Comparison of ENCODE assay signal across 13 cellular contexts in the genomic region with DNA sequence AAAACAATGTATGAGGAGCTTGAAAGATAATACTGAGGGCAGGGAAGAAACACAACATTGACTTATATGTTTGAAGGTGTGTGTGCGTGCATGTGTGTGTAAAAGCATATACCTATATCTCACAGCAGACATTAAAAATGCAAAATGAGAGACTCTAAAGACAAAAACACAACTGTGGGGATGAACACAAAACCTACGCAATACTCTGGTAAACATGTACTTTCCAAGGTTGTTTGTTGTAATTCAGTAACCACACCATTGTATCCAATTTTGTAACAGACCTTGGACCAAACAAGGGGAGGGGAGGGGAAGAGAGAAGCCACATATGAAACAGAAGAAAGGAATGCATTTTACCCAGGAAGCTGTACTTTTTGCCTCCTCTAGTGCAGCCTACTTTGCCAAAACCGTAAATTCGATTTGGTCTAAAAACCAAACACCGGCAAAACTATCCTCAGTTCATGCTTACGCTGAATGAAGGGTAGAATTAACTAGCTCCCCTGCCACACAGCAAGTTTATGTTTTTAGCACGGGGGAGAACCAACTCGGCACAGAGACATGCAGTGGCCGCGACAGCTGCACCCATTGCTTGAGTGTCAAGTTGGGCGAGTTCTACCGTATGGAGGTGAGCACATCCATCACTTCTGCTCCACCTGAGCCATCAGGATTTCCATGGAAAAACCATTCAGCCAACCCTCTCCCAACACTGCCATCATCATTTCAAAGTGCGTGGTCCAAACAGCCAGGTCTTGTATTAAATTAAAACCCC. TPM values are rescaled to one million over a fixed set of nuclear protein-coding genes. Genes with fewer than 3 reads are reported as not detected.
DNase-seq lines count a peak whose midpoint lies in the region; ATAC-seq and TF ChIP-seq lines count a peak whose summit lies in the region.
"Had no signal": no experiment of that assay in that cellular context is flagged by ENCODE, and none has a peak within 500 bp of the region (broad histone marks: within the 10 kb centered on the region; RNA-seq: fewer than 3 reads in every experiment).

No MANE protein-coding gene starts in this region.

- no peaks in the 10 kb centered on the region for H3K27me3 ChIP-seq in PC-3 (ENCODE audit: low read length)
- no peaks in the 10 kb centered on the region for H3K27me3 ChIP-seq in esophagus muscularis mucosa
- H3K27me3 ChIP-seq: adrenal gland; BLaER1 treated with 17β-estradiol and CSF1 and Interleukin-3, amounts not matched to agents 10 nM and 100 nM had no signal

- CTCF ChIA-PET in PC-3 (lab: Charles Lee) = no interaction called here
- CTCF ChIA-PET in activated CD4-positive, alpha-beta memory T cell treated with anti-CD3 and anti-CD28 coated beads, Interleukin-2, amount 10 ng/mL, durations not matched to agents 7 days and 5 days (lab: Charles Lee) = no interaction called here

- no peak overlapping the region for H3K4me3 Mint-ChIP-seq in nephron progenitor cell
- no peak overlapping the region for H3K4me3 Mint-ChIP-seq in activated CD4-positive, alpha-beta memory T cell treated with anti-CD3 and anti-CD28 coated beads, Interleukin-2, amount 10 ng/mL, durations not matched to agents 7 days and 5 days
- H3K4me3 Mint-ChIP-seq: endodermal cell had no signal

- no peak overlapping the region for H3K4me3 ChIP-seq in PC-3 (ENCODE audit: low read length)
- H3K4me3 ChIP-seq in esophagus muscularis mucosa = no peak overlapping the region
- H3K4me3 ChIP-seq: BLaER1 treated with 17β-estradiol and CSF1 and Interleukin-3, amounts not matched to agents 10 nM and 100 nM had no signal

- H3K9me3 ChIP-seq in PC-3 (ENCODE audit: low read length) (no peaks in the 10 kb centered on the region), esophagus muscularis mucosa (no peaks in the 10 kb centered on the region)
- H3K9me3 ChIP-seq: adrenal gland; BLaER1 treated with 17β-estradiol and CSF1 and Interleukin-3, amounts not matched to agents 10 nM and 100 nM had no signal

- H4K20me1 ChIP-seq in PC-3 (ENCODE audit: low read length) = no peaks in the 10 kb centered on the region

- peaks cover 17% of the 10 kb centered on the region for H3K4me1 ChIP-seq in PC-3 (ENCODE audit: insufficient read depth, low read length)
- H3K4me1 ChIP-seq in esophagus muscularis mucosa = peaks cover 28 to 77% (median 67%) of the 10 kb centered on the region in 4 donors

- 94% methylated on average over 10 of the region's 13 CpGs for WGBS in esophagus muscularis mucosa

- peaks cover 4% of the 10 kb centered on the region for H3K36me3 Mint-ChIP-seq in nephron progenitor cell (ENCODE audit: low read depth)
- H3K36me3 Mint-ChIP-seq in activated CD4-positive, alpha-beta memory T cell treated with anti-CD3 and anti-CD28 coated beads, Interleukin-2, amount 10 ng/mL, durations not matched to agents 7 days and 5 days (ENCODE audit: low read depth) = no peaks in the 10 kb centered on the region

- H3K9ac ChIP-seq in PC-3 (ENCODE audit: low read length) = no peak overlapping the region
- H3K9ac ChIP-seq: BLaER1 treated with 17β-estradiol and CSF1 and Interleukin-3, amounts not matched to agents 10 nM and 100 nM had no signal

- H3K27ac ChIP-seq in PC-3 (ENCODE audit: low read length) = no peak overlapping the region
- H3K27ac ChIP-seq in esophagus muscularis mucosa (replicated peaks in 1 of 4) = peak overlapping the region; percentile 68 to 76 (median 69)
- H3K27ac ChIP-seq: BLaER1 treated with 17β-estradiol and CSF1 and Interleukin-3, amounts not matched to agents 10 nM and 100 nM; HL-60 had no signal

- no peak for TF ChIP-seq POLR2A in esophagus muscularis mucosa (IDR thresholded peaks at IDR 0.05; ENCODE audit: low read depth)

- H3K79me2 ChIP-seq in PC-3 (ENCODE audit: low read length) = no peaks in the 10 kb centered on the region

- DNase-seq in AG09319 (ENCODE audit: extremely low read depth, low read depth) (peak; percentile 28), PC-3 (peak; percentile 26), esophagus muscularis mucosa (ENCODE audit: extremely low spot score) (no peak), nephron progenitor cell (no peak)
- no peak for DNase-seq in effector CD4-positive, alpha-beta T cell
- DNase-seq in activated CD4-positive, alpha-beta memory T cell treated with anti-CD3 and anti-CD28 coated beads, Interleukin-2, amount 10 ng/mL, durations not matched to agents 7 days and 5 days = no peak
- no peak for DNase-seq in stimulated activated CD4-positive, alpha-beta T cell treated with anti-CD3 and anti-CD28 coated beads, Interleukin-2, amount 100 ng/mL, for 24 hours
- DNase-seq: endodermal cell, Right ventricle myocardium superior had no signal

- TF ChIP-seq EP300 in esophagus muscularis mucosa (IDR thresholded peaks at IDR 0.05) = no peak

- peak overlapping the region; percentile 95 for H3K27ac Mint-ChIP-seq in nephron progenitor cell
- no peak overlapping the region for H3K27ac Mint-ChIP-seq in activated CD4-positive, alpha-beta memory T cell treated with anti-CD3 and anti-CD28 coated beads, Interleukin-2, amount 10 ng/mL, durations not matched to agents 7 days and 5 days

- peaks cover 66% of the 10 kb centered on the region for H3K4me1 Mint-ChIP-seq in nephron progenitor cell
- H3K4me1 Mint-ChIP-seq in activated CD4-positive, alpha-beta memory T cell treated with anti-CD3 and anti-CD28 coated beads, Interleukin-2, amount 10 ng/mL, durations not matched to agents 7 days and 5 days = no peaks in the 10 kb centered on the region

- no peaks in the 10 kb centered on the region for H3K9me2 ChIP-seq in PC-3 (replicated peaks; ENCODE audit: low read length)

- H3K36me3 ChIP-seq in PC-3 (ENCODE audit: low read depth, low read length) (no peaks in the 10 kb centered on the region), esophagus muscularis mucosa (no peaks in the 10 kb centered on the region)
- H3K36me3 ChIP-seq: adrenal gland; BLaER1 treated with 17β-estradiol and CSF1 and Interleukin-3, amounts not matched to agents 10 nM and 100 nM had no signal

- no peaks in the 10 kb centered on the region for H3K9me3 Mint-ChIP-seq in nephron progenitor cell
- H3K9me3 Mint-ChIP-seq in activated CD4-positive, alpha-beta memory T cell treated with anti-CD3 and anti-CD28 coated beads, Interleukin-2, amount 10 ng/mL, durations not matched to agents 7 days and 5 days = no peaks in the 10 kb centered on the region
- H3K9me3 Mint-ChIP-seq: endodermal cell had no signal

- no peak overlapping the region for H2AFZ ChIP-seq in PC-3 (ENCODE audit: low read length)

- BruUV-seq in PC-3 (replicated peaks; lab: Mats Ljungman, UMichigan) = no TSS peak

- no peak for TF ChIP-seq CTCF in AG09319 (IDR thresholded peaks at IDR 0.05; ENCODE audit: low read depth, low read length)
- TF ChIP-seq CTCF in PC-3 (conservative IDR thresholded peaks at IDR 0.05; ENCODE audit: low read depth, low read length) = no peak
- TF ChIP-seq CTCF in esophagus muscularis mucosa (IDR thresholded peaks at IDR 0.05) = no peak
- no peak for TF ChIP-seq CTCF in nephron progenitor cell (IDR thresholded peaks at IDR 0.05)

- POLR2A ChIA-PET in PC-3 (lab: Charles Lee; ENCODE audit: unreplicated experiment) = no interaction called here
- POLR2A ChIA-PET in activated CD4-positive, alpha-beta memory T cell treated with anti-CD3 and anti-CD28 coated beads, Interleukin-2, amount 10 ng/mL, durations not matched to agents 7 days and 5 days (lab: Charles Lee) = no interaction called here

- H3F3A ChIP-seq in PC-3 (ENCODE audit: low read length, unreplicated experiment) = no peaks in the 10 kb centered on the region

- H3K4me2 ChIP-seq in PC-3 (ENCODE audit: low read length) = no peak overlapping the region
- H3K4me2 ChIP-seq: BLaER1 treated with 17β-estradiol and CSF1 and Interleukin-3, amounts not matched to agents 10 nM and 100 nM had no signal

- H3K27me3 Mint-ChIP-seq in nephron progenitor cell (ENCODE audit: low read depth, poor library complexity) = peaks cover 2% of the 10 kb centered on the region
- H3K27me3 Mint-ChIP-seq in activated CD4-positive, alpha-beta memory T cell treated with anti-CD3 and anti-CD28 coated beads, Interleukin-2, amount 10 ng/mL, durations not matched to agents 7 days and 5 days = peaks cover 8% of the 10 kb centered on the region

- intact Hi-C loops in PC-3 (cut with micrococcal nuclease) = no loop called here
- intact Hi-C loops in esophagus muscularis mucosa (cut with DNase I) = no loop called here

- ATAC-seq in PC-3 (0 out of 2 replicates have a peak, but pooled peaks have one; percentile 21), GM19452 (IDR thresholded peaks at IDR 0.05; ENCODE audit: unreplicated experiment) (no peak)

RNA-seq across cellular contexts. Expression of a gene that starts 50.0 kb away (rescaled TPM):
- 1.6 and 3.2 TPM in 2 replicates for total RNA-seq in PC-3 (2014; rRNA removed)
- total RNA-seq in esophagus muscularis mucosa = 10 to 100 TPM; 10.4 to 23.9 (median 19.6) TPM
- not detected for total RNA-seq in activated CD4-positive, alpha-beta memory T cell treated with anti-CD3 and anti-CD28 coated beads, Interleukin-2, amount 10 ng/mL, durations not matched to agents 7 days and 5 days

Comparison
In these comparisons a context has a peak if more than half of its experiments do, and no peak if none do; other contexts are left out.
1. DNase-seq: peak in AG09319 (single experiment) and PC-3 (single experiment); none in esophagus muscularis mucosa (single experiment), nephron progenitor cell (single experiment), effector CD4-positive, alpha-beta T cell (single experiment), activated CD4-positive, alpha-beta memory T cell treated with anti-CD3 and anti-CD28 coated beads, Interleukin-2, amount 10 ng/mL, durations not matched to agents 7 days and 5 days (single experiment) and stimulated activated CD4-positive, alpha-beta T cell treated with anti-CD3 and anti-CD28 coated beads, Interleukin-2, amount 100 ng/mL, for 24 hours (0 of 2).